Comparison of ENCODE assay signal across 1 cellular context in genomic region chr12:108126990-108127468, GRCh38.
TF ChIP-seq lines count a peak whose summit lies in the region.

No MANE protein-coding gene starts in this region.

TF ChIP-seq in K562, 482 proteins besides CTCF, POLR2A, EP300 and RAD21 (continued from another document):
- TF ChIP-seq POLR3G (IDR thresholded peaks at IDR 0.05; ENCODE audit: extremely low read depth, insufficient read length, insufficient replicate concordance) (no peak), GTF2F1 (IDR thresholded peaks at IDR 0.05; ENCODE audit: low read depth, low read length) (no peak), TAF7 (tag; IDR thresholded peaks at IDR 0.05) (0 out of 2 replicates have a peak, but pooled peaks have one; percentile 15), VEZF1 (CRISPR knock-in tag; IDR thresholded peaks at IDR 0.05) (no peak), FOXA1 (IDR thresholded peaks at IDR 0.05; ENCODE audit: borderline replicate concordance) (no peak), KLF1 (tag; IDR thresholded peaks at IDR 0.05) (no peak), NFE2L1 (tag; IDR thresholded peaks at IDR 0.05; ENCODE audit: borderline replicate concordance, low read depth) (no peak), MEIS2 (IDR thresholded peaks at IDR 0.05; ENCODE audit: partially characterized antibody) (peak; percentile 79), BCOR (IDR thresholded peaks at IDR 0.05) (peak; percentile 90), MEF2D (tag; conservative IDR thresholded peaks at IDR 0.05; ENCODE audit: low read depth) (peak; percentile 78), ZSCAN32 (CRISPR knock-in tag; IDR thresholded peaks at IDR 0.05) (peak; percentile 71), ZFP1 (CRISPR knock-in tag; IDR thresholded peaks at IDR 0.05) (no peak), ARID2 (IDR thresholded peaks at IDR 0.05) (no peak), GTF2E2 (tag; IDR thresholded peaks at IDR 0.05) (no peak), HOXB6 (CRISPR knock-in tag; IDR thresholded peaks at IDR 0.05; ENCODE audit: borderline replicate concordance) (no peak), HDAC2 (IDR thresholded peaks at IDR 0.05) (peak; percentile 74), SMARCA5 (IDR thresholded peaks at IDR 0.05) (peak; percentile 50; the same call in 1 of the 2 replicates), RBM25 (IDR thresholded peaks at IDR 0.05; ENCODE audit: low read depth, low read length, severe bottlenecking) (peak; percentile 95), RB1 (IDR thresholded peaks at IDR 0.05; ENCODE audit: low read depth) (no peak), ADNP (tag; IDR thresholded peaks at IDR 0.05) (peak; percentile 79), NONO (IDR thresholded peaks at IDR 0.05; ENCODE audit: low read depth in 2 of 2, low read length in 1 of 2) (no peak), ZKSCAN8 (CRISPR knock-in tag; IDR thresholded peaks at IDR 0.05) (no peak), SAFB (IDR thresholded peaks at IDR 0.05; ENCODE audit: borderline replicate concordance, low read depth, low read length) (no peak), CHD4 (IDR thresholded peaks at IDR 0.05; ENCODE audit: insufficient read depth, insufficient replicate concordance, low read depth, low read length, poor library complexity, severe bottlenecking) (peak; percentile 64), ZNF445 (CRISPR knock-in tag; IDR thresholded peaks at IDR 0.05; ENCODE audit: low read depth) (no peak), SP2 (IDR thresholded peaks at IDR 0.05; ENCODE audit: extremely low read depth, low read depth, low read length, poor library complexity, severe bottlenecking) (no peak), YY1 (IDR thresholded peaks at IDR 0.05; ENCODE audit: borderline replicate concordance in 1 of 3, control insufficient read depth in 1 of 3, extremely low read depth in 1 of 3, insufficient read depth in 3 of 3, insufficient read length in 1 of 3, insufficient replicate concordance in 2 of 3, low read depth in 1 of 3, low read length in 2 of 3) (no peak), ZNF57 (CRISPR knock-in tag; IDR thresholded peaks at IDR 0.05) (no peak), SIRT6 (IDR thresholded peaks at IDR 0.05; ENCODE audit: low read depth, low read length) (no peak), FOXP1 (CRISPR knock-in tag; IDR thresholded peaks at IDR 0.05) (no peak), ZNF41 (CRISPR knock-in tag; conservative IDR thresholded peaks at IDR 0.05) (no peak), CREBBP (IDR thresholded peaks at IDR 0.05; ENCODE audit: low read depth, low read length) (no peak), FOXJ2 (tag; IDR thresholded peaks at IDR 0.05) (no peak), ZBED1 (IDR thresholded peaks at IDR 0.05) (no peak), TAF1 (IDR thresholded peaks at IDR 0.05; ENCODE audit: control insufficient read depth, extremely low read depth, insufficient read depth, low read length, severe bottlenecking) (no peak), GABPA (tag; conservative IDR thresholded peaks at IDR 0.05; ENCODE audit: low read depth) (0 out of 2 replicates have a peak, but pooled peaks have one; percentile 15), SMARCC2 (IDR thresholded peaks at IDR 0.05; ENCODE audit: low read depth) (no peak), MEF2A (IDR thresholded peaks at IDR 0.05; ENCODE audit: control insufficient read depth, low read depth, low read length) (peak; percentile 77; the same call in 1 of the 2 replicates), KDM1A (IDR thresholded peaks at IDR 0.05) (peak; percentile 59 to 64; a peak in 3 of 4 replicates), GATAD2B (IDR thresholded peaks at IDR 0.05; ENCODE audit: borderline replicate concordance) (no peak)
- TF ChIP-seq, protein P1, sequence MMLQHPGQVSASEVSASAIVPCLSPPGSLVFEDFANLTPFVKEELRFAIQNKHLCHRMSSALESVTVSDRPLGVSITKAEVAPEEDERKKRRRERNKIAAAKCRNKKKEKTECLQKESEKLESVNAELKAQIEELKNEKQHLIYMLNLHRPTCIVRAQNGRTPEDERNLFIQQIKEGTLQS (IDR thresholded peaks at IDR 0.05) = 0 out of 2 replicates have a peak, but pooled peaks have one; percentile 19
- TF ChIP-seq, protein P1 (CRISPR knock-in tag; conservative IDR thresholded peaks at IDR 0.05) = no peak
- TF ChIP-seq, protein P2, sequence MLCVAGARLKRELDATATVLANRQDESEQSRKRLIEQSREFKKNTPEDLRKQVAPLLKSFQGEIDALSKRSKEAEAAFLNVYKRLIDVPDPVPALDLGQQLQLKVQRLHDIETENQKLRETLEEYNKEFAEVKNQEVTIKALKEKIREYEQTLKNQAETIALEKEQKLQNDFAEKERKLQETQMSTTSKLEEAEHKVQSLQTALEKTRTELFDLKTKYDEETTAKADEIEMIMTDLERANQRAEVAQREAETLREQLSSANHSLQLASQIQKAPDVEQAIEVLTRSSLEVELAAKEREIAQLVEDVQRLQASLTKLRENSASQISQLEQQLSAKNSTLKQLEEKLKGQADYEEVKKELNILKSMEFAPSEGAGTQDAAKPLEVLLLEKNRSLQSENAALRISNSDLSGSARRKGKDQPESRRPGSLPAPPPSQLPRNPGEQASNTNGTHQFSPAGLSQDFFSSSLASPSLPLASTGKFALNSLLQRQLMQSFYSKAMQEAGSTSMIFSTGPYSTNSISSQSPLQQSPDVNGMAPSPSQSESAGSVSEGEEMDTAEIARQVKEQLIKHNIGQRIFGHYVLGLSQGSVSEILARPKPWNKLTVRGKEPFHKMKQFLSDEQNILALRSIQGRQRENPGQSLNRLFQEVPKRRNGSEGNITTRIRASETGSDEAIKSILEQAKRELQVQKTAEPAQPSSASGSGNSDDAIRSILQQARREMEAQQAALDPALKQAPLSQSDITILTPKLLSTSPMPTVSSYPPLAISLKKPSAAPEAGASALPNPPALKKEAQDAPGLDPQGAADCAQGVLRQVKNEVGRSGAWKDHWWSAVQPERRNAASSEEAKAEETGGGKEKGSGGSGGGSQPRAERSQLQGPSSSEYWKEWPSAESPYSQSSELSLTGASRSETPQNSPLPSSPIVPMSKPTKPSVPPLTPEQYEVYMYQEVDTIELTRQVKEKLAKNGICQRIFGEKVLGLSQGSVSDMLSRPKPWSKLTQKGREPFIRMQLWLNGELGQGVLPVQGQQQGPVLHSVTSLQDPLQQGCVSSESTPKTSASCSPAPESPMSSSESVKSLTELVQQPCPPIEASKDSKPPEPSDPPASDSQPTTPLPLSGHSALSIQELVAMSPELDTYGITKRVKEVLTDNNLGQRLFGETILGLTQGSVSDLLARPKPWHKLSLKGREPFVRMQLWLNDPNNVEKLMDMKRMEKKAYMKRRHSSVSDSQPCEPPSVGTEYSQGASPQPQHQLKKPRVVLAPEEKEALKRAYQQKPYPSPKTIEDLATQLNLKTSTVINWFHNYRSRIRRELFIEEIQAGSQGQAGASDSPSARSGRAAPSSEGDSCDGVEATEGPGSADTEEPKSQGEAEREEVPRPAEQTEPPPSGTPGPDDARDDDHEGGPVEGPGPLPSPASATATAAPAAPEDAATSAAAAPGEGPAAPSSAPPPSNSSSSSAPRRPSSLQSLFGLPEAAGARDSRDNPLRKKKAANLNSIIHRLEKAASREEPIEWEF (CRISPR knock-in tag; IDR thresholded peaks at IDR 0.05) = no peak
- TF ChIP-seq, protein P3, sequence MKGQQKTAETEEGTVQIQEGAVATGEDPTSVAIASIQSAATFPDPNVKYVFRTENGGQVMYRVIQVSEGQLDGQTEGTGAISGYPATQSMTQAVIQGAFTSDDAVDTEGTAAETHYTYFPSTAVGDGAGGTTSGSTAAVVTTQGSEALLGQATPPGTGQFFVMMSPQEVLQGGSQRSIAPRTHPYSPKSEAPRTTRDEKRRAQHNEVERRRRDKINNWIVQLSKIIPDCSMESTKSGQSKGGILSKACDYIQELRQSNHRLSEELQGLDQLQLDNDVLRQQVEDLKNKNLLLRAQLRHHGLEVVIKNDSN (CRISPR knock-in tag; IDR thresholded peaks at IDR 0.05) = no peak
- TF ChIP-seq, protein P4, sequence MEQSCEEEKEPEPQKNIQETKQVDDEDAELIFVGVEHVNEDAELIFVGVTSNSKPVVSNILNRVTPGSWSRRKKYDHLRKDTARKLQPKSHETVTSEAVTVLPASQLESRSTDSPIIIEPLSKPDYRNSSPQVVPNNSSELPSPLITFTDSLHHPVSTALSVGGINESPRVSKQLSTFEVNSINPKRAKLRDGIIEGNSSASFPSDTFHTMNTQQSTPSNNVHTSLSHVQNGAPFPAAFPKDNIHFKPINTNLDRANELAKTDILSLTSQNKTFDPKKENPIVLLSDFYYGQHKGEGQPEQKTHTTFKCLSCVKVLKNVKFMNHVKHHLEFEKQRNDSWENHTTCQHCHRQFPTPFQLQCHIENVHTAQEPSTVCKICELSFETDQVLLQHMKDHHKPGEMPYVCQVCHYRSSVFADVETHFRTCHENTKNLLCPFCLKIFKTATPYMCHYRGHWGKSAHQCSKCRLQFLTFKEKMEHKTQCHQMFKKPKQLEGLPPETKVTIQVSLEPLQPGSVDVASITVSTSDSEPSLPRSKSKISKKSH (CRISPR knock-in tag; IDR thresholded peaks at IDR 0.05) = no peak
- TF ChIP-seq, protein P5, sequence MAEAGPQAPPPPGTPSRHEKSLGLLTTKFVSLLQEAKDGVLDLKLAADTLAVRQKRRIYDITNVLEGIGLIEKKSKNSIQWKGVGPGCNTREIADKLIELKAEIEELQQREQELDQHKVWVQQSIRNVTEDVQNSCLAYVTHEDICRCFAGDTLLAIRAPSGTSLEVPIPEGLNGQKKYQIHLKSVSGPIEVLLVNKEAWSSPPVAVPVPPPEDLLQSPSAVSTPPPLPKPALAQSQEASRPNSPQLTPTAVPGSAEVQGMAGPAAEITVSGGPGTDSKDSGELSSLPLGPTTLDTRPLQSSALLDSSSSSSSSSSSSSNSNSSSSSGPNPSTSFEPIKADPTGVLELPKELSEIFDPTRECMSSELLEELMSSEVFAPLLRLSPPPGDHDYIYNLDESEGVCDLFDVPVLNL (CRISPR knock-in tag; IDR thresholded peaks at IDR 0.05; ENCODE audit: low read depth) = no peak
- TF ChIP-seq, protein P6, sequence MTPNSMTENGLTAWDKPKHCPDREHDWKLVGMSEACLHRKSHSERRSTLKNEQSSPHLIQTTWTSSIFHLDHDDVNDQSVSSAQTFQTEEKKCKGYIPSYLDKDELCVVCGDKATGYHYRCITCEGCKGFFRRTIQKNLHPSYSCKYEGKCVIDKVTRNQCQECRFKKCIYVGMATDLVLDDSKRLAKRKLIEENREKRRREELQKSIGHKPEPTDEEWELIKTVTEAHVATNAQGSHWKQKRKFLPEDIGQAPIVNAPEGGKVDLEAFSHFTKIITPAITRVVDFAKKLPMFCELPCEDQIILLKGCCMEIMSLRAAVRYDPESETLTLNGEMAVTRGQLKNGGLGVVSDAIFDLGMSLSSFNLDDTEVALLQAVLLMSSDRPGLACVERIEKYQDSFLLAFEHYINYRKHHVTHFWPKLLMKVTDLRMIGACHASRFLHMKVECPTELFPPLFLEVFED (CRISPR knock-in tag; conservative IDR thresholded peaks at IDR 0.05) = no peak
- TF ChIP-seq, protein P7, sequence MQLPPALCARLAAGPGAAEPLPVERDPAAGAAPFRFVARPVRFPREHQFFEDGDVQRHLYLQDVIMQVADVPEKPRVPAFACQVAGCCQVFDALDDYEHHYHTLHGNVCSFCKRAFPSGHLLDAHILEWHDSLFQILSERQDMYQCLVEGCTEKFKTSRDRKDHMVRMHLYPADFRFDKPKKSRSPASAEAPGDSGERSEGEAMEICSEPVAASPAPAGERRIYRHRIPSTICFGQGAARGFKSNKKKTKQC (CRISPR knock-in tag; IDR thresholded peaks at IDR 0.05) = no peak
- TF ChIP-seq, protein P8, sequence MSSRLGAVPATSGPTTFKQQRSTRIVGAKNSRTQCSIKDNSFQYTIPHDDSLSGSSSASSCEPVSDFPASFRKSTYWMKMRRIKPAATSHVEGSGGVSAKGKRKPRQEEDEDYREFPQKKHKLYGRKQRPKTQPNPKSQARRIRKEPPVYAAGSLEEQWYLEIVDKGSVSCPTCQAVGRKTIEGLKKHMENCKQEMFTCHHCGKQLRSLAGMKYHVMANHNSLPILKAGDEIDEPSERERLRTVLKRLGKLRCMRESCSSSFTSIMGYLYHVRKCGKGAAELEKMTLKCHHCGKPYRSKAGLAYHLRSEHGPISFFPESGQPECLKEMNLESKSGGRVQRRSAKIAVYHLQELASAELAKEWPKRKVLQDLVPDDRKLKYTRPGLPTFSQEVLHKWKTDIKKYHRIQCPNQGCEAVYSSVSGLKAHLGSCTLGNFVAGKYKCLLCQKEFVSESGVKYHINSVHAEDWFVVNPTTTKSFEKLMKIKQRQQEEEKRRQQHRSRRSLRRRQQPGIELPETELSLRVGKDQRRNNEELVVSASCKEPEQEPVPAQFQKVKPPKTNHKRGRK (tag; IDR thresholded peaks at IDR 0.05) = no peak
TF ChIP-seq in K562: peak in this region for 16.
